In the genomic region with DNA sequence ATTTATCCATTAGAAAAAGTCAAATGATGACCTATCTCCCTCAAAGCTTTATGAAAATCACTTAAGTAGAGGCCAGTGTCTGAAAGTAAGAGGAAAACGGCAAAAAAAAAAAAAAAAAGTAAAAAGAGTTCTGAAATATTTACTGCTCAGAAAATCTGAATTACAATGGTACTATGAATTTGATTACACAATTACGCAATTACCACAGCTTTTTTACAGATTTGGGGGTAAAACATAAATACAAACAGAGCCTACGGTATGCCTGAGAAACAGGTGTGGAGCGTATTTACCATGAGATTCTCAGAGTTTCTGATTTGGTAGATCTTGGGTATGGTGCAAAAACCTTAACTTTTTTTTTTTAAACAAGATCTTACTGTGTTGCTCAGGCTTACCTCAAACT, we compare ENCODE assay signal across 28 cellular contexts.
"Had no signal": no experiment of that assay in that cellular context is flagged by ENCODE, and none has a peak within 500 bp of the region (broad histone marks: within the 10 kb centered on the region; RNA-seq: fewer than 3 reads in every experiment).

No MANE protein-coding gene starts in this region.

- H3K4me1 Mint-ChIP-seq: endodermal cell had no signal

- H3K9me3 ChIP-seq: colonic mucosa, esophagus muscularis mucosa, esophagus squamous epithelium, gastrocnemius medialis, gastroesophageal sphincter, heart left ventricle, heart right ventricle had no signal

- DNase-seq: colonic mucosa; cortex of kidney; dermis blood vessel endothelial cell; dorsolateral prefrontal cortex; effector CD4-positive, alpha-beta T cell; effector CD8-positive, alpha-beta T cell; effector memory CD4-positive, alpha-beta T cell; effector memory CD8-positive, alpha-beta T cell; endodermal cell; erythroblast; esophagus squamous epithelium; foreskin fibroblast; foreskin keratinocyte; foreskin melanocyte; gastrocnemius medialis; glutamatergic neuron; head of caudate nucleus; heart left ventricle; heart right ventricle had no signal

- H3K9me3 Mint-ChIP-seq: dendritic cell treated with granulocyte-macrophage colony-stimulating factor and Interleukin-4, amounts not matched to agents 40 ng/mL and 50 ng/mL, for 4 days; effector memory CD8-positive, alpha-beta T cell had no signal

- H3K36me3 ChIP-seq: colonic mucosa, esophagus muscularis mucosa, esophagus squamous epithelium, gastrocnemius medialis, gastroesophageal sphincter, heart left ventricle, heart right ventricle had no signal

- ATAC-seq: effector memory CD8-positive, alpha-beta T cell; foreskin keratinocyte; gastrocnemius medialis; gastroesophageal sphincter; heart left ventricle; heart right ventricle had no signal

- H3K4me1 ChIP-seq: colonic mucosa, esophagus muscularis mucosa, foreskin keratinocyte, gastrocnemius medialis, gastroesophageal sphincter, heart left ventricle, heart right ventricle had no signal

- H3K4me3 ChIP-seq: colonic mucosa, coronary artery, dorsolateral prefrontal cortex, esophagus muscularis mucosa, esophagus squamous epithelium, gastrocnemius medialis, gastroesophageal sphincter, heart left ventricle, heart right ventricle had no signal

- H3K27ac Mint-ChIP-seq: dendritic cell treated with granulocyte-macrophage colony-stimulating factor and Interleukin-4, amounts not matched to agents 40 ng/mL and 50 ng/mL, for 4 days; effector memory CD8-positive, alpha-beta T cell; endodermal cell had no signal

- H3K4me3 Mint-ChIP-seq: dendritic cell treated with granulocyte-macrophage colony-stimulating factor and Interleukin-4, amounts not matched to agents 40 ng/mL and 50 ng/mL, for 4 days; effector memory CD8-positive, alpha-beta T cell; endodermal cell had no signal

- FAIRE-seq: colon, endometrium, endothelial cell of umbilical vein, frontal cortex had no signal

- H3K27me3 ChIP-seq: colonic mucosa, dorsolateral prefrontal cortex had no signal

- H3K27ac ChIP-seq: colonic mucosa, coronary artery, dorsolateral prefrontal cortex, epithelial cell of prostate, esophagus muscularis mucosa, esophagus squamous epithelium, foreskin keratinocyte, gastrocnemius medialis, gastroesophageal sphincter, heart left ventricle, heart right ventricle had no signal
